ENCODE assay signal across 1 cellular context in genomic region chr1:154972213-154972516, GRCh38.
TF ChIP-seq lines count a peak whose summit lies in the region.

No MANE protein-coding gene starts in this region.

TF ChIP-seq in H1, 55 proteins besides CTCF, POLR2A, EP300 and RAD21:
- TF ChIP-seq JUN (IDR thresholded peaks at IDR 0.05; ENCODE audit: low read depth, low read length), result no peak
- TF ChIP-seq NANOG (IDR thresholded peaks at IDR 0.05; ENCODE audit: insufficient read depth, low read depth, low read length, poor library complexity, severe bottlenecking), result no peak
- TF ChIP-seq GTF2F1 (IDR thresholded peaks at IDR 0.05; ENCODE audit: borderline replicate concordance, low read depth, low read length), result no peak
- no peak for TF ChIP-seq RFX5 (IDR thresholded peaks at IDR 0.05; ENCODE audit: borderline replicate concordance, low read depth, low read length)
- no peak for TF ChIP-seq HDAC6 (IDR thresholded peaks at IDR 0.05; ENCODE audit: low read depth, low read length)
- TF ChIP-seq RNF2 (IDR thresholded peaks at IDR 0.05; ENCODE audit: borderline replicate concordance, low read depth, low read length, missing control alignments, poor library complexity, severe bottlenecking), result no peak
- TF ChIP-seq PHF8 (conservative IDR thresholded peaks at IDR 0.05; ENCODE audit: low read depth, low read length), result no peak
- TF ChIP-seq POU5F1 (IDR thresholded peaks at IDR 0.05; ENCODE audit: low read depth, low read length), result no peak
- TF ChIP-seq TAF7 (optimal IDR thresholded peaks at IDR 0.05; ENCODE audit: borderline replicate concordance, low read depth, low read length), result no peak
- TF ChIP-seq KDM4A (IDR thresholded peaks at IDR 0.05; ENCODE audit: low read depth, low read length, severe bottlenecking), result no peak
- no peak for TF ChIP-seq SAP30 (IDR thresholded peaks at IDR 0.05; ENCODE audit: insufficient read depth, insufficient replicate concordance, low read length)
- no peak for TF ChIP-seq TCF12 (IDR thresholded peaks at IDR 0.05; ENCODE audit: low read depth, low read length)
- no peak for TF ChIP-seq ZNF274 (IDR thresholded peaks at IDR 0.05; ENCODE audit: borderline replicate concordance, extremely low read depth, low read length)
